In the genomic region with DNA sequence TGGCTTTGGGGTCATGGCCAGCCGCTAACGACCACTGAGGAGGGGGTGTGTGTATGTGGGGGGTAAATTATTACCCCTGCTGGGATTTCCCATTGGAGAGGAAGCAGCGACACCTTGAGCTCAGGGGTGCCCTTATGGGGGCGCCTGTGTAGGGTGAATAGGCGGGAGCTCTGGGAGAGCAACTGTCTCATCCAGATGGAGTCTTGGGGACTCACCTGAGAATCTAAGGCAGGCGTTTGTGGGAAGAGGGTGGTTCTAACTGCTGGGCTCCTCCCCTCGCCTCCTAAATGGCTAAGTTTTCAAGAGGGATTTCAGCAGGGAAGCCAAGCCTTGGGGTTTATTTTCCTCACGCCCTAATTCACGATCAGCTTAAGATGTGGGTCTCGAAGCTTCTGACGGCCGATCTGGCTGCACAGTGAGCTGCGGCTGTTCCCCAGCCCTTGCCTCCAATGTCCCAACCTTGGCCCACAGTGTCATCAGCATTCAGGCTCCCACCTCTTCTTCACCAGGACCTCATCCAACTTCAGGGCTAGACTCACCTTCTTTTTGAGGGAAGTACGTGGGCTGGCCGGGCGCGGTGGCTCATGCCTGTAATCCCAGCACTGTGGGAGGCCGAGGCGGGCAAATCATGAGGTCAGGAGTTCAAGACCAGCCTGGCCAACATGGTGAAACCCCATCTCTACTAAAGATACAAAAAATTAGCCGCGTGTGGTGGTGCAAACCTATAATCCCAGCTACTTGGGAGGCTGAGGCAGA, we compare ENCODE assay signal across 8 cellular contexts.
"Had no signal": no experiment of that assay in that cellular context is flagged by ENCODE, and none has a peak within 500 bp of the region (broad histone marks: within the 10 kb centered on the region; RNA-seq: fewer than 3 reads in every experiment).

No MANE protein-coding gene starts in this region.

- H3K9ac ChIP-seq: GM23248, KMS-11 had no signal

- H3K4me3 Mint-ChIP-seq: H9, HFFc6, IgD-negative memory B cell had no signal

- H3K27ac Mint-ChIP-seq: H9, HFFc6, IgD-negative memory B cell had no signal

- H3K9me3 Mint-ChIP-seq: HFFc6 had no signal

- H3K27ac ChIP-seq: GM23248, KMS-11 had no signal

- H3K4me2 ChIP-seq: KMS-11 had no signal

- ATAC-seq: HCT116 had no signal

- H3K4me3 ChIP-seq: GM23248 had no signal

- FAIRE-seq: HTR-8/SVneo had no signal

- DNase-seq: GM23248, H9, HFFc6, KBM-7 had no signal

- H2AFZ ChIP-seq: GM23248 had no signal
